In genomic region chr19:18091217-18091608, GRCh38 we compare ENCODE assay signal across 1 cellular context.
A peak's percentile ranks its signal among the peaks of the same experiment; 100 is the strongest.
TF ChIP-seq lines count a peak whose summit lies in the region.

No MANE protein-coding gene starts in this region.

TF ChIP-seq in K562, 482 proteins besides CTCF, POLR2A, EP300 and RAD21 (continued from another document):
- no peak for TF ChIP-seq AFF1 (IDR thresholded peaks at IDR 0.05; ENCODE audit: low read depth in 1 of 2, partially characterized antibody in 2 of 2)
- no peak for TF ChIP-seq ZNF551 (CRISPR knock-in tag; IDR thresholded peaks at IDR 0.05)
- TF ChIP-seq CEBPB (tag; IDR thresholded peaks at IDR 0.05), result no peak
- no peak for TF ChIP-seq SNAPC5 (CRISPR knock-in tag; IDR thresholded peaks at IDR 0.05)
- TF ChIP-seq NR4A1 (CRISPR knock-in tag; IDR thresholded peaks at IDR 0.05), result 0 out of 2 replicates have a peak, but pooled peaks have one; percentile 13
- no peak for TF ChIP-seq NR4A1 (tag; IDR thresholded peaks at IDR 0.05)
- no peak for TF ChIP-seq ARID2 (IDR thresholded peaks at IDR 0.05)
- TF ChIP-seq USF2 (CRISPR knock-in tag; IDR thresholded peaks at IDR 0.05), result peak; percentile 51
- TF ChIP-seq ZNF23 (CRISPR knock-in tag; IDR thresholded peaks at IDR 0.05), result no peak
- no peak for TF ChIP-seq TSC22D4 (tag; IDR thresholded peaks at IDR 0.05)
- no peak for TF ChIP-seq ZNF512 (tag; IDR thresholded peaks at IDR 0.05)
- TF ChIP-seq USF1 (CRISPR knock-in tag; IDR thresholded peaks at IDR 0.05), result peak; percentile 71
- no peak for TF ChIP-seq ZBTB26 (CRISPR knock-in tag; IDR thresholded peaks at IDR 0.05)
- TF ChIP-seq SRF (CRISPR knock-in tag; IDR thresholded peaks at IDR 0.05), result no peak
- TF ChIP-seq CREB3 (tag; conservative IDR thresholded peaks at IDR 0.05; ENCODE audit: low read depth), result peak; percentile 50; the same call in 1 of the 2 replicates
- TF ChIP-seq ZNF282 (CRISPR knock-in tag; IDR thresholded peaks at IDR 0.05), result no peak
- peak; percentile 47; the same call in 1 of the 2 replicates for TF ChIP-seq ATF4 (CRISPR knock-in tag; IDR thresholded peaks at IDR 0.05)
- TF ChIP-seq ZNF134 (CRISPR knock-in tag; conservative IDR thresholded peaks at IDR 0.05), result no peak
- no peak for TF ChIP-seq TARDBP (IDR thresholded peaks at IDR 0.05)
- no peak for TF ChIP-seq LCOR (CRISPR knock-in tag; IDR thresholded peaks at IDR 0.05)
- TF ChIP-seq SMAD4 (CRISPR knock-in tag; conservative IDR thresholded peaks at IDR 0.05), result peak; percentile 71
- no peak for TF ChIP-seq BDP1 (IDR thresholded peaks at IDR 0.05; ENCODE audit: insufficient read depth, insufficient read length)
- no peak for TF ChIP-seq SMAD2 (IDR thresholded peaks at IDR 0.05; ENCODE audit: low read depth, low read length)
- TF ChIP-seq POLR3G (IDR thresholded peaks at IDR 0.05; ENCODE audit: extremely low read depth, insufficient read length, insufficient replicate concordance), result no peak
